In genomic region chr18:35827275-35827929, GRCh38 we compare ENCODE assay signal across 16 cellular contexts.
DNase-seq lines count a peak whose midpoint lies in the region; ATAC-seq and TF ChIP-seq lines count a peak whose summit lies in the region.
"Had no signal": no experiment of that assay in that cellular context is flagged by ENCODE, and none has a peak within 500 bp of the region (broad histone marks: within the 10 kb centered on the region; RNA-seq: fewer than 3 reads in every experiment).

No MANE protein-coding gene starts in this region.

- H3K4me3 Mint-ChIP-seq in glutamatergic neuron (ENCODE audit: unreplicated experiment), result no peak overlapping the region
- H3K4me3 Mint-ChIP-seq: CD8-positive, alpha-beta T cell; nephron; T-helper 2 cell treated with Interferon-gamma antibody and Interleukin-4, amounts not matched to agents 5 μg/mL and 100 μg/mL, for 36 hours had no signal

- no peaks in the 10 kb centered on the region for H3K27me3 Mint-ChIP-seq in glutamatergic neuron (ENCODE audit: unreplicated experiment)

- DNase-seq in NCI-H69 (lab: John Stamatoyannopoulos, UW) (peak; percentile 62), iPS-NIHi11 (ENCODE audit: low spot score) (peak; percentile 67), cerebellum (ENCODE audit: low spot score) (no peak), NCI-H524 (lab: John Stamatoyannopoulos, UW) (no peak), glutamatergic neuron (no peak)
- no peak for DNase-seq in stimulated activated CD4-positive, alpha-beta T cell treated with anti-CD3 and anti-CD28 coated beads, Interleukin-2, amount 100 ng/mL, for 24 hours
- DNase-seq: CD8-positive, alpha-beta T cell; cortex of kidney; left colon; NCI-H1694; transverse colon had no signal

- no peak overlapping the region for H3K27ac Mint-ChIP-seq in glutamatergic neuron (ENCODE audit: unreplicated experiment)
- H3K27ac Mint-ChIP-seq: CD8-positive, alpha-beta T cell; nephron; T-helper 2 cell treated with Interferon-gamma antibody and Interleukin-4, amounts not matched to agents 5 μg/mL and 100 μg/mL, for 36 hours had no signal

- peaks cover 5% of the 10 kb centered on the region for H3K4me1 Mint-ChIP-seq in glutamatergic neuron (ENCODE audit: low read depth, unreplicated experiment)
- H3K4me1 Mint-ChIP-seq: nephron had no signal

- H3K36me3 Mint-ChIP-seq in glutamatergic neuron (ENCODE audit: unreplicated experiment), result peaks cover 23% of the 10 kb centered on the region
- H3K36me3 Mint-ChIP-seq: CD8-positive, alpha-beta T cell had no signal

- TF ChIP-seq CTCF in glutamatergic neuron (IDR thresholded peaks at IDR 0.05; ENCODE audit: partially characterized antibody, unreplicated experiment), result no peak

- ATAC-seq in GM18502 (IDR thresholded peaks at IDR 0.05; ENCODE audit: poor library complexity, unreplicated experiment), result peak; percentile 58
- ATAC-seq in HG02884 (IDR thresholded peaks at IDR 0.05; ENCODE audit: unreplicated experiment), result peak; percentile 66
- ATAC-seq: CD8-positive, alpha-beta T cell; HCT116; left colon had no signal

- H3K9me3 Mint-ChIP-seq in glutamatergic neuron (ENCODE audit: unreplicated experiment), result peaks cover 7% of the 10 kb centered on the region

Comparison
In these comparisons a context has a peak if more than half of its experiments do, and no peak if none do; other contexts are left out.
1. DNase-seq: peak in NCI-H69 (single experiment) and iPS-NIHi11 (single experiment); none in cerebellum (single experiment), NCI-H524 (0 of 2), glutamatergic neuron (single experiment) and stimulated activated CD4-positive, alpha-beta T cell treated with anti-CD3 and anti-CD28 coated beads, Interleukin-2, amount 100 ng/mL, for 24 hours (0 of 2).